21 cellular contexts compared by ENCODE assay signal in the genomic region with DNA sequence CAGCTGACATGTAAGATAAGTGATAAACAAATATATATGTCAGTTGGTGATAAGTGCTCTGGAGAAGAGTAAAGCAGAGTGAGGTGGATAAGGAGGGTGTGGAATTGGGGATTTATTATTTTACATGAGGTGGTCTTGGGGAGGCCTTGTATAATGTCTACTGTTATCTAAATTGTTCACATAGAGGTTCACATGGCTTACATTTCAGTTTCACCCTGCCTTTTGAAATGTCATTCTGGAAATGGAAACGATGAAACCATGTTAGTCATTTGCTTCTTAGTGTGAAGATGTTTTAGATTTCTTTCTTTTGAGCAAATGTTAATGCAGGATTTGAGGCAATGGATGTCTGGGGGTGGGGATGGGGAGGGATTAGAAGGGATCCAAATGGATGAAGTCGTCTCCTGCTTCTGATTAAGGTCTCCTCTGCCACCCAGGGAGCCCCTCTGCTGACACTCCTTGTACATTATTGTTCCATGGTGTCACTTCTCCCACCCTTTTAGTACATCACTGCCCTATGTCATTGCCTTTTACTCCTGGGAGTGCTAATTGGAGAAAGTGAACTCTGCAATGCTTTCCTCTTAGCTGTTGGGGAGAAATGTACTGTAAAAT. TPM values are rescaled to one million over a fixed set of nuclear protein-coding genes. Genes with fewer than 3 reads are reported as not detected.
DNase-seq lines count a peak whose midpoint lies in the region; ATAC-seq, FAIRE-seq and TF ChIP-seq lines count a peak whose summit lies in the region.
"Had no signal": no experiment of that assay in that cellular context is flagged by ENCODE, and none has a peak within 500 bp of the region (broad histone marks: within the 10 kb centered on the region; RNA-seq: fewer than 3 reads in every experiment).

No MANE protein-coding gene starts in this region.

- no peak overlapping the region for H3K9ac ChIP-seq in stomach smooth muscle (ENCODE audit: low read length in 2 of 2)

- no peak for DNase-seq in heart right ventricle
- DNase-seq in cardiac septum (ENCODE audit: low spot score), result no peak
- DNase-seq in activated CD8-positive, alpha-beta T cell treated with anti-CD3 and anti-CD28 coated beads, Interleukin-2, amount 10 ng/mL, durations not matched to agents 7 days and 5 days, result peak; percentile 17
- peak; percentile 39 to 68 for DNase-seq in erythroblast (lab: John Stamatoyannopoulos, UW)
- DNase-seq in NCI-H2107 treated with DMSO at 0.1 percent for 48 hours (lab: John Stamatoyannopoulos, UW; ENCODE audit: unreplicated experiment), result no peak
- DNase-seq in GM12891 (ENCODE audit: insufficient read length, low spot score), result no peak
- DNase-seq: ACHN; activated CD4-positive, alpha-beta T cell treated with anti-CD3 and anti-CD28 coated beads, Interleukin-2, amount 50 U/mL, for 1 hour; adrenal gland; CD8-positive, alpha-beta memory T cell; DND-41; left colon; NCI-H1694 treated with DMSO at 0.1 percent for 48 hours; NCI-H2227 treated with DMSO at 0.1 percent for 48 hours; trophoblast cell had no signal

- peak overlapping the region in 8 of 10 donors; percentile 33 to 74 (median 67) for H3K27ac ChIP-seq in heart right ventricle
- peak overlapping the region; percentile 37 for H3K27ac ChIP-seq in stomach smooth muscle (ENCODE audit: low read length)
- H3K27ac ChIP-seq: adrenal gland, RWPE1 had no signal

- POLR2A ChIA-PET in activated CD8-positive, alpha-beta T cell treated with anti-CD3 and anti-CD28 coated beads, Interleukin-2, amount 10 ng/mL, durations not matched to agents 7 days and 5 days (lab: Charles Lee), result no interaction called here

- H3K4me1 Mint-ChIP-seq in activated CD8-positive, alpha-beta T cell treated with anti-CD3 and anti-CD28 coated beads, Interleukin-2, amount 10 ng/mL, durations not matched to agents 7 days and 5 days (ENCODE audit: low read depth), result peaks cover 5% of the 10 kb centered on the region

- no peak overlapping the region for H3K4me3 ChIP-seq in heart right ventricle
- no peak overlapping the region for H3K4me3 ChIP-seq in stomach smooth muscle (ENCODE audit: low read length in 2 of 2)
- H3K4me3 ChIP-seq: adrenal gland had no signal

- no peaks in the 10 kb centered on the region for H3K27me3 ChIP-seq in heart right ventricle
- no peaks in the 10 kb centered on the region for H3K27me3 ChIP-seq in stomach smooth muscle (ENCODE audit: control insufficient read depth in 1 of 2, insufficient read depth in 2 of 2, low read length in 2 of 2)
- H3K27me3 ChIP-seq: adrenal gland had no signal

- H3K27ac Mint-ChIP-seq in activated CD8-positive, alpha-beta T cell treated with anti-CD3 and anti-CD28 coated beads, Interleukin-2, amount 10 ng/mL, durations not matched to agents 7 days and 5 days, result no peak overlapping the region
- H3K27ac Mint-ChIP-seq: IgD-negative memory B cell had no signal

- H3K9me3 ChIP-seq in heart right ventricle, result no peaks in the 10 kb centered on the region
- no peaks in the 10 kb centered on the region for H3K9me3 ChIP-seq in stomach smooth muscle (ENCODE audit: control insufficient read depth in 2 of 2, low read length in 2 of 2)
- H3K9me3 ChIP-seq: adrenal gland had no signal

- 49 to 52% methylated on average over 2 of the region's 2 CpGs for WGBS in heart right ventricle, 2 donors

- no peak for TF ChIP-seq CTCF in heart right ventricle (IDR thresholded peaks at IDR 0.05)

- peaks cover 2% of the 10 kb centered on the region for H3K36me3 Mint-ChIP-seq in activated CD8-positive, alpha-beta T cell treated with anti-CD3 and anti-CD28 coated beads, Interleukin-2, amount 10 ng/mL, durations not matched to agents 7 days and 5 days (ENCODE audit: low read depth)

- H3K4me3 Mint-ChIP-seq in activated CD8-positive, alpha-beta T cell treated with anti-CD3 and anti-CD28 coated beads, Interleukin-2, amount 10 ng/mL, durations not matched to agents 7 days and 5 days, result no peak overlapping the region
- H3K4me3 Mint-ChIP-seq: IgD-negative memory B cell had no signal

- TF ChIP-seq POLR2A in erythroblast (IDR thresholded peaks at IDR 0.05; ENCODE audit: low read length) (no peak), GM12891 (IDR thresholded peaks at IDR 0.05; ENCODE audit: low read depth, low read length) (no peak)

- ATAC-seq in heart right ventricle, result no peak
- no peak for ATAC-seq in activated CD8-positive, alpha-beta T cell treated with anti-CD3 and anti-CD28 coated beads, Interleukin-2, amount 10 ng/mL, durations not matched to agents 7 days and 5 days
- ATAC-seq in GM18502 (IDR thresholded peaks at IDR 0.05; ENCODE audit: poor library complexity, unreplicated experiment), result no peak
- ATAC-seq: left colon had no signal

- FAIRE-seq in GM12891 (lab: Jason Lieb, UNC), result no peak
- FAIRE-seq: endometrium, H1 had no signal

- H3K27me3 Mint-ChIP-seq in activated CD8-positive, alpha-beta T cell treated with anti-CD3 and anti-CD28 coated beads, Interleukin-2, amount 10 ng/mL, durations not matched to agents 7 days and 5 days (ENCODE audit: low read depth), result no peaks in the 10 kb centered on the region
- H3K27me3 Mint-ChIP-seq: IgD-negative memory B cell had no signal

- intact Hi-C loops in heart right ventricle (cut with DNase I), result no loop called here
- intact Hi-C loops in cardiac septum (cut with DNase I), result no loop called here

- H3K4me1 ChIP-seq in heart right ventricle, result peaks cover 2 to 61% (median 26%) of the 10 kb centered on the region in 9 donors
- H3K4me1 ChIP-seq in stomach smooth muscle (ENCODE audit: control insufficient read depth, insufficient read depth, low read length), result peaks cover 29% of the 10 kb centered on the region

- H3K9me3 Mint-ChIP-seq in activated CD8-positive, alpha-beta T cell treated with anti-CD3 and anti-CD28 coated beads, Interleukin-2, amount 10 ng/mL, durations not matched to agents 7 days and 5 days (ENCODE audit: insufficient read depth), result no peaks in the 10 kb centered on the region
- H3K9me3 Mint-ChIP-seq: CD8-positive, alpha-beta memory T cell had no signal

- CTCF ChIA-PET in activated CD8-positive, alpha-beta T cell treated with anti-CD3 and anti-CD28 coated beads, Interleukin-2, amount 10 ng/mL, durations not matched to agents 7 days and 5 days (lab: Charles Lee), result interaction anchor here (1.1 to 1.2 kb wide), 2 partner anchors 22 to 1290 kb away, joined by 3 to 4 read pairs; no protein-coding TSS in a partner anchor

- H3K36me3 ChIP-seq in heart right ventricle (no peaks in the 10 kb centered on the region), stomach smooth muscle (ENCODE audit: control insufficient read depth in 2 of 2, insufficient read depth in 2 of 2, low read length in 2 of 2) (no peaks in the 10 kb centered on the region)
- H3K36me3 ChIP-seq: adrenal gland had no signal

TF ChIP-seq in GM12891, 5 proteins besides CTCF, POLR2A, EP300 and RAD21:
- no peak for TF ChIP-seq SPI1 (IDR thresholded peaks at IDR 0.05; ENCODE audit: low read depth, low read length)
- TF ChIP-seq POLR2AphosphoS5 (IDR thresholded peaks at IDR 0.05; ENCODE audit: low read depth, low read length), result no peak
- no peak for TF ChIP-seq POU2F2 (IDR thresholded peaks at IDR 0.05; ENCODE audit: low read depth, low read length)
- no peak for TF ChIP-seq TAF1 (IDR thresholded peaks at IDR 0.05; ENCODE audit: low read depth, low read length)

RNA-seq across cellular contexts. Expression of gene B3GLCT, which starts 14.0 kb away (rescaled TPM):
- total RNA-seq in heart right ventricle (10 to 100 TPM; 12.0 to 28.1 (median 20.1) TPM), cardiac septum (17.5 TPM)
- polyA plus RNA-seq in heart right ventricle, result 1 to 10 TPM; 3.1 to 8.2 TPM
- 1 to 10 TPM; 5.0 to 5.5 TPM for total RNA-seq in activated CD8-positive, alpha-beta T cell treated with anti-CD3 and anti-CD28 coated beads, Interleukin-2, amount 10 ng/mL, durations not matched to agents 7 days and 5 days
- polyA plus RNA-seq in GM12891 (2012; ENCODE audit: low read depth, missing spikeins), result 0.08 TPM

RNA-seq across cellular contexts. Expression of gene HSPH1, which starts 52.1 kb away (rescaled TPM):
- total RNA-seq in heart right ventricle (10 to 100 TPM; 31.1 to 65.4 (median 50.5) TPM), cardiac septum (61.9 TPM)
- polyA plus RNA-seq in heart right ventricle, result 10 to 100 TPM; 28.4 to 42.8 TPM
- total RNA-seq in activated CD8-positive, alpha-beta T cell treated with anti-CD3 and anti-CD28 coated beads, Interleukin-2, amount 10 ng/mL, durations not matched to agents 7 days and 5 days, result 100 to 1,000 TPM; 139 to 140 TPM
- 50.7 TPM for polyA plus RNA-seq in GM12891 (2012; ENCODE audit: low read depth, missing spikeins)

Comparison
In these comparisons a context has a peak if more than half of its experiments do, and no peak if none do; other contexts are left out.
1. DNase-seq: peak in activated CD8-positive, alpha-beta T cell treated with anti-CD3 and anti-CD28 coated beads, Interleukin-2, amount 10 ng/mL, durations not matched to agents 7 days and 5 days (single experiment) and erythroblast (2 of 2); none in heart right ventricle (0 of 2), cardiac septum (single experiment), NCI-H2107 treated with DMSO at 0.1 percent for 48 hours (single experiment) and GM12891 (single experiment).